ENCODE assay signal across 17 cellular contexts in the genomic region with DNA sequence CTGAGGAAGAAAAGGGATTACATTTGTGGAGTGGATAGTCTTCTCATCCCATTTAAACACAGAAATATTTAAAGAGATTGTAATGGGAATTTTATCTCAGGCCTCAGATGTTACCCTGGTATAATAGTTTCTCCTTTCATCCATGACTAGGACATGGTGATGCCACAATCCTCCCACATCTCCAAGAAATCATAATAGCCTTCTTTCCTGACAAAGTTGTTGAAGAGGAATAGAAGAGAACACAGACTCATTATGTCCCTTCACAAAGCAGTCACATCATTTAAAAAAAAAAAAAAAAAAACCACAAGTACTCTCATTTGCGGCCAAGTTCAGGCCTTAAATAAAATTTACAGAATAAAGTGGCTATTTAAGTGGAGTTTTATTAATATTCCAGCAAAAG.
DNase-seq lines count a peak whose midpoint lies in the region; ATAC-seq and TF ChIP-seq lines count a peak whose summit lies in the region.
"Had no signal": no experiment of that assay in that cellular context is flagged by ENCODE, and none has a peak within 500 bp of the region (broad histone marks: within the 10 kb centered on the region; RNA-seq: fewer than 3 reads in every experiment).

No MANE protein-coding gene starts in this region.

- H3K27ac ChIP-seq in GM23248 (no peak overlapping the region), layer of hippocampus (ENCODE audit: low read depth, low read length) (peak overlapping the region; percentile 32), suprapubic skin (peak overlapping the region; percentile 0), tibial nerve (no peak overlapping the region)
- H3K27ac ChIP-seq: HL-60, RWPE1 had no signal

- H3K36me3 Mint-ChIP-seq in brain = no peaks in the 10 kb centered on the region
- H3K36me3 Mint-ChIP-seq: IgD-negative memory B cell had no signal

- H3F3A ChIP-seq in GM23248 (ENCODE audit: insufficient read depth) = no peaks in the 10 kb centered on the region

- no peaks in the 10 kb centered on the region for H3K9me3 ChIP-seq in GM23248 (ENCODE audit: low read depth)
- no peaks in the 10 kb centered on the region for H3K9me3 ChIP-seq in suprapubic skin
- H3K9me3 ChIP-seq in tibial nerve = no peaks in the 10 kb centered on the region

- H3K9me3 Mint-ChIP-seq in brain = no peaks in the 10 kb centered on the region
- H3K9me3 Mint-ChIP-seq: IgD-negative memory B cell had no signal

- in situ Hi-C loops in GM23248 (cut with MboI) = no loop called here

- TF ChIP-seq POLR2A in suprapubic skin (IDR thresholded peaks at IDR 0.05) = no peak
- no peak for TF ChIP-seq POLR2A in tibial nerve (IDR thresholded peaks at IDR 0.05)

- H3K9ac ChIP-seq in GM23248 = peak overlapping the region; percentile 34; the same call in 1 of the 2 replicates

- WGBS in GM23248 (ENCODE audit: low coverage in 1 of 2, low lambda C conversion rate in 2 of 2, missing lambda C conversion rate in 2 of 2), 2 experiments = 84 to 95% methylated on average over 1 of the region's 1 CpG
- 69% methylated on average over 1 of the region's 1 CpG for WGBS in suprapubic skin
- 51 to 60% methylated on average over 1 of the region's 1 CpG for WGBS in tibial nerve, 2 donors

- no peaks in the 10 kb centered on the region for H3K9me2 ChIP-seq in GM23248 (ENCODE audit: insufficient read depth)

- H3K27me3 ChIP-seq in GM23248 (replicated peaks; ENCODE audit: insufficient read depth) (no peaks in the 10 kb centered on the region), layer of hippocampus (ENCODE audit: control insufficient read depth, insufficient read depth, low read length) (no peaks in the 10 kb centered on the region), suprapubic skin (no peaks in the 10 kb centered on the region), tibial nerve (no peaks in the 10 kb centered on the region)

- ATAC-seq in GM19351 (IDR thresholded peaks at IDR 0.05; ENCODE audit: unreplicated experiment) = no peak
- no peak for ATAC-seq in HG02623 (IDR thresholded peaks at IDR 0.05; ENCODE audit: unreplicated experiment)

- no peaks in the 10 kb centered on the region for H4K20me1 ChIP-seq in GM23248 (ENCODE audit: insufficient read depth)

- H3K36me3 ChIP-seq in GM23248 (ENCODE audit: low read depth) (no peaks in the 10 kb centered on the region), suprapubic skin (no peaks in the 10 kb centered on the region), tibial nerve (no peaks in the 10 kb centered on the region)

- H3K4me3 ChIP-seq in GM23248 (no peak overlapping the region), suprapubic skin (no peak overlapping the region), tibial nerve (no peak overlapping the region)

- no peaks in the 10 kb centered on the region for H3K79me2 ChIP-seq in GM23248 (ENCODE audit: insufficient read depth)

- H3K4me1 Mint-ChIP-seq in brain = peaks cover 11% of the 10 kb centered on the region

- no peak overlapping the region for H3K4me3 Mint-ChIP-seq in brain

- no peak overlapping the region for H3K4me2 ChIP-seq in GM23248 (ENCODE audit: unreplicated experiment)

- peak overlapping the region; percentile 74 for H2AFZ ChIP-seq in GM23248

- H3K27me3 Mint-ChIP-seq in brain = no peaks in the 10 kb centered on the region

- H3K27ac Mint-ChIP-seq in brain = peak overlapping the region in 3 of 5 experiments; percentile 76 to 91 (median 90)
- H3K27ac Mint-ChIP-seq: IgD-negative memory B cell had no signal

- H3K4me1 ChIP-seq in GM23248 (ENCODE audit: insufficient read depth) = 0 out of 2 replicates have a peak, but pooled peaks cover 7% of the 10 kb centered on the region
- peaks cover 12% of the 10 kb centered on the region for H3K4me1 ChIP-seq in suprapubic skin
- H3K4me1 ChIP-seq in tibial nerve = peaks cover 0 to 4% (median 1%) of the 10 kb centered on the region in 4 donors

- TF ChIP-seq CTCF in brain (conservative IDR thresholded peaks at IDR 0.05) (no peak), suprapubic skin (IDR thresholded peaks at IDR 0.05) (no peak), tibial nerve (IDR thresholded peaks at IDR 0.05) (no peak)

- TF ChIP-seq EP300 in suprapubic skin (IDR thresholded peaks at IDR 0.05) = no peak
- TF ChIP-seq EP300 in tibial nerve (IDR thresholded peaks at IDR 0.05) = no peak

- DNase-seq in GM23248 = no peak
- DNase-seq in suprapubic skin (ENCODE audit: low spot score in 2 of 2) = no peak
- DNase-seq in GM19240 (ENCODE audit: insufficient read length, low spot score) = no peak
- DNase-seq in tibial nerve (ENCODE audit: low spot score in 2 of 2) = no peak
- DNase-seq: Kasumi-1; MM.1S; NCI-H1092 treated with DMSO at 0.1 percent for 48 hours; NCI-H2107; NCI-H69; NK-92 treated with Interleukin-12 subunit alpha and Interleukin-12 subunit beta, amount 100 ng/mL, for 24 hours had no signal

Comparison
In these comparisons a context has a peak if more than half of its experiments do, and no peak if none do; other contexts are left out.
1. H3K27ac ChIP-seq: peak in layer of hippocampus (single experiment) and suprapubic skin (single experiment); none in GM23248 (single experiment) and tibial nerve (0 of 4).